15 cellular contexts compared by ENCODE assay signal in genomic region chr15:41943543-41944312, GRCh38. TPM values are rescaled to one million over a fixed set of nuclear protein-coding genes. Genes with fewer than 3 reads are reported as not detected.
DNase-seq lines count a peak whose midpoint lies in the region; ATAC-seq and TF ChIP-seq lines count a peak whose summit lies in the region.
"Had no signal": no experiment of that assay in that cellular context is flagged by ENCODE, and none has a peak within 500 bp of the region (broad histone marks: within the 10 kb centered on the region; RNA-seq: fewer than 3 reads in every experiment).

No MANE protein-coding gene starts in this region.

- WGBS in heart left ventricle, 4 donors = 78 to 81% (median 80%) methylated on average over 6 of the region's 6 CpGs
- 92 to 93% methylated on average over 4 to 6 of the region's 6 CpGs for WGBS in endodermal cell (ENCODE audit: insufficient coverage in 1 of 2, insufficient read length in 1 of 2), 2 experiments
- 63 to 65% methylated on average over 6 of the region's 6 CpGs for WGBS in aorta, 2 donors

- H3K27me3 Mint-ChIP-seq in endodermal cell (ENCODE audit: insufficient read depth) = no peaks in the 10 kb centered on the region
- no peaks in the 10 kb centered on the region for H3K27me3 Mint-ChIP-seq in neural crest cell (ENCODE audit: low read depth)
- H3K27me3 Mint-ChIP-seq: activated CD4-positive, alpha-beta T cell treated with anti-CD3 and anti-CD28 coated beads, Interleukin-2, amount 10 ng/mL, durations not matched to agents 24 days and 14 days; activated naive CD8-positive, alpha-beta T cell; B cell had no signal

- H3K4me1 ChIP-seq in heart left ventricle = peaks cover 9 to 91% (median 78%) of the 10 kb centered on the region in 12 donors
- H3K4me1 ChIP-seq in endodermal cell (ENCODE audit: control insufficient read depth, insufficient read depth, low read length) = no peaks in the 10 kb centered on the region
- H3K4me1 ChIP-seq in aorta (ENCODE audit: control insufficient read depth in 1 of 2, insufficient read depth in 2 of 2, low read length in 2 of 2) = peaks cover 3% of the 10 kb centered on the region in 2 donors

- no peak overlapping the region for H3K9ac ChIP-seq in endodermal cell (ENCODE audit: extremely low read depth, low read length, poor library complexity, severe bottlenecking)

- H3K9me3 Mint-ChIP-seq in endodermal cell (no peaks in the 10 kb centered on the region), neural crest cell (no peaks in the 10 kb centered on the region)
- H3K9me3 Mint-ChIP-seq: activated CD4-positive, alpha-beta T cell treated with anti-CD3 and anti-CD28 coated beads, Interleukin-2, amount 10 ng/mL, durations not matched to agents 24 days and 14 days had no signal

- H3K36me3 Mint-ChIP-seq in endodermal cell (ENCODE audit: low read depth) (peaks cover 15% of the 10 kb centered on the region), neural crest cell (ENCODE audit: low read depth) (peaks cover 5% of the 10 kb centered on the region)

- no peak for DNase-seq in heart left ventricle
- DNase-seq in left ventricle myocardium superior = no peak
- DNase-seq in endodermal cell = peak; percentile 21
- DNase-seq in neural crest cell (ENCODE audit: low read depth, low spot score) = no peak
- DNase-seq in aorta = no peak
- no peak for DNase-seq in medulla oblongata (ENCODE audit: extremely low spot score)
- no peak for DNase-seq in NCI-H2029 (lab: John Stamatoyannopoulos, UW)
- no peak for DNase-seq in NCI-H526 (lab: John Stamatoyannopoulos, UW)
- DNase-seq: activated CD4-positive, alpha-beta T cell treated with anti-CD3 and anti-CD28 coated beads, Interleukin-2, amount 10 ng/mL, durations not matched to agents 24 days and 14 days; effector CD4-positive, alpha-beta T cell; NCI-H774 had no signal

- H3K4me1 Mint-ChIP-seq in endodermal cell (no peaks in the 10 kb centered on the region), neural crest cell (peaks cover 23% of the 10 kb centered on the region)
- H3K4me1 Mint-ChIP-seq: B cell had no signal

- intact Hi-C loops in heart left ventricle (cut with DNase I) = no loop called here
- intact Hi-C loops in left ventricle myocardium superior (cut with micrococcal nuclease) = no loop called here
- intact Hi-C loops in aorta (cut with DNase I) = no loop called here

- no peak overlapping the region for H3K4me3 Mint-ChIP-seq in endodermal cell
- H3K4me3 Mint-ChIP-seq in neural crest cell = no peak overlapping the region
- H3K4me3 Mint-ChIP-seq: activated CD4-positive, alpha-beta T cell treated with anti-CD3 and anti-CD28 coated beads, Interleukin-2, amount 10 ng/mL, durations not matched to agents 24 days and 14 days; activated naive CD8-positive, alpha-beta T cell; B cell had no signal

- peak overlapping the region; percentile 46 to 88 (median 78) for H3K27ac ChIP-seq in heart left ventricle
- peak overlapping the region; percentile 80 for H3K27ac ChIP-seq in endodermal cell (ENCODE audit: low read depth, low read length)
- peak overlapping the region; percentile 54 to 96 for H3K27ac ChIP-seq in aorta (ENCODE audit: low read depth in 1 of 2, low read length in 2 of 2)
- H3K27ac ChIP-seq: neutrophil had no signal

- TF ChIP-seq POLR2A in heart left ventricle (IDR thresholded peaks at IDR 0.05) = no peak

- H3K36me3 ChIP-seq in heart left ventricle = peaks cover 0 to 70% (median 21%) of the 10 kb centered on the region in 9 donors
- H3K36me3 ChIP-seq in endodermal cell (ENCODE audit: control insufficient read depth, insufficient read depth, low read length) = peaks cover 30% of the 10 kb centered on the region
- no peaks in the 10 kb centered on the region for H3K36me3 ChIP-seq in aorta (ENCODE audit: control insufficient read depth in 1 of 2, insufficient read depth in 2 of 2, low read length in 1 of 2)

- H3K4me3 ChIP-seq in heart left ventricle (no peak overlapping the region), endodermal cell (ENCODE audit: low read length) (no peak overlapping the region), aorta (ENCODE audit: low read length in 2 of 2) (no peak overlapping the region)
- H3K4me3 ChIP-seq: HAP-1 had no signal

- H3K27ac Mint-ChIP-seq in endodermal cell (peak overlapping the region; percentile 88), neural crest cell (ENCODE audit: unreplicated experiment) (peak overlapping the region; percentile 83)
- H3K27ac Mint-ChIP-seq: activated CD4-positive, alpha-beta T cell treated with anti-CD3 and anti-CD28 coated beads, Interleukin-2, amount 10 ng/mL, durations not matched to agents 24 days and 14 days; activated naive CD8-positive, alpha-beta T cell; B cell had no signal

- H3K9me3 ChIP-seq in heart left ventricle (no peaks in the 10 kb centered on the region), endodermal cell (ENCODE audit: control insufficient read depth, low read length) (no peaks in the 10 kb centered on the region), aorta (ENCODE audit: control insufficient read depth, low read length) (no peaks in the 10 kb centered on the region)
- H3K9me3 ChIP-seq: HAP-1, neutrophil had no signal

- no peak for ATAC-seq in heart left ventricle
- no peak for ATAC-seq in left ventricle myocardium superior
- no peak for ATAC-seq in aorta (ENCODE audit: low FRiP score)

- TF ChIP-seq CTCF in heart left ventricle (IDR thresholded peaks at IDR 0.05) (no peak), endodermal cell (conservative IDR thresholded peaks at IDR 0.05) (no peak), neural crest cell (conservative IDR thresholded peaks at IDR 0.05) (no peak)

- H3K27me3 ChIP-seq in heart left ventricle = no peaks in the 10 kb centered on the region
- no peaks in the 10 kb centered on the region for H3K27me3 ChIP-seq in endodermal cell (ENCODE audit: control insufficient read depth, insufficient read depth, low read length, poor library complexity, severe bottlenecking)
- H3K27me3 ChIP-seq in aorta (ENCODE audit: control insufficient read depth in 1 of 2, insufficient read depth in 2 of 2, low read length in 1 of 2) = no peaks in the 10 kb centered on the region
- H3K27me3 ChIP-seq: neutrophil had no signal

RNA-seq across cellular contexts. Expression of gene EHD4, which starts 28.6 kb away (rescaled TPM):
- total RNA-seq in heart left ventricle (10 to 100 TPM; 28.2 to 70.8 (median 43.9) TPM), left ventricle myocardium superior (53.5 TPM), endodermal cell (10 to 100 TPM; 16.9 to 17.3 TPM), neural crest cell (8.3 and 9.3 TPM in 2 replicates), aorta (10 to 100 TPM; 47.3 to 56.6 TPM)
- polyA plus RNA-seq in heart left ventricle (10 to 100 TPM; 25.6 to 46.5 TPM), aorta (10 to 100 TPM; 11.4 to 12.6 TPM)
- 6.8 TPM for polyA plus RNA-seq in endodermal cell (2013, experiment 1 of 2)
- 7.0 TPM for polyA plus RNA-seq in endodermal cell (2013, experiment 2 of 2)

RNA-seq across cellular contexts. Expression of gene SPTBN5, which starts 49.9 kb away (rescaled TPM):
- 1 to 10 TPM in 8 of 9 donors, under 1 TPM in 1; 0.31 to 5.6 (median 1.7) TPM for total RNA-seq in heart left ventricle
- 1 to 10 TPM; 1.3 to 3.2 TPM for polyA plus RNA-seq in heart left ventricle
- 3.6 TPM for total RNA-seq in left ventricle myocardium superior
- 1 to 10 TPM; 2.0 to 2.8 TPM for total RNA-seq in endodermal cell
- 0.25 TPM for polyA plus RNA-seq in endodermal cell (2013, experiment 1 of 2)
- polyA plus RNA-seq in endodermal cell (2013, experiment 2 of 2) = 0.29 TPM
- 0.77 and 1.1 TPM in 2 replicates for total RNA-seq in neural crest cell
- 1 to 10 TPM; 1.9 to 5.5 TPM for total RNA-seq in aorta
- 10 to 100 TPM in 1 of 2 donors, under 1 TPM in 1; 0.63 to 10.5 TPM for polyA plus RNA-seq in aorta
